17 cellular contexts compared by ENCODE assay signal in genomic region chr2:82256983-82257382, GRCh38.
"Had no signal": no experiment of that assay in that cellular context is flagged by ENCODE, and none has a peak within 500 bp of the region (broad histone marks: within the 10 kb centered on the region; RNA-seq: fewer than 3 reads in every experiment).

No MANE protein-coding gene starts in this region.

- H2AFZ ChIP-seq: hepatocyte had no signal

- H3K9me3 ChIP-seq: psoas muscle, thyroid gland had no signal

- H3K79me2 ChIP-seq: hepatocyte had no signal

- H3K27ac ChIP-seq: coronary artery, hepatocyte, psoas muscle, suprapubic skin, thyroid gland had no signal

- H3K36me3 ChIP-seq: suprapubic skin, thyroid gland had no signal

- DNase-seq: effector CD4-positive, alpha-beta T cell; foreskin melanocyte; kidney glomerular epithelial cell; mammary epithelial cell; retina; small intestine; stimulated activated CD4-positive, alpha-beta T cell treated with anti-CD3 and anti-CD28 coated beads, Interleukin-4, amount 100 ng/mL, for 1 hour; stimulated activated CD8-positive, alpha-beta memory T cell treated with anti-CD3 and anti-CD28 coated beads, Interleukin-4, amount 100 ng/mL, for 48 hours; stimulated activated naive CD8-positive, alpha-beta T cell treated with anti-CD3 and anti-CD28 coated beads, Interleukin-15, Interleukin-2, amounts not matched to agents 100 U/mL and 50 U/mL, for 24 hours; thyroid gland had no signal

- H3K27me3 ChIP-seq: hepatocyte, suprapubic skin, thyroid gland had no signal

- H3K4me2 ChIP-seq: hepatocyte had no signal

- H3K4me1 ChIP-seq: psoas muscle, suprapubic skin, thyroid gland had no signal

- H3K4me3 ChIP-seq: coronary artery, hepatocyte, psoas muscle, suprapubic skin, thyroid gland had no signal

- ATAC-seq: natural killer cell treated with Interleukin-12 subunit alpha and Interleukin-12 subunit beta and Interleukin-15 and Interleukin-18, amount 100 ng/mL, for 72 hours; psoas muscle; sciatic nerve; stimulated activated effector memory CD8-positive, alpha-beta T cell treated with anti-CD3 and anti-CD28 coated beads, Interleukin-12 subunit alpha, Interleukin-12 subunit beta, amount 100 ng/mL, for 72 hours; stimulated activated naive CD8-positive, alpha-beta T cell treated with anti-CD3 and anti-CD28 coated beads, Interleukin-15, Interleukin-2, amounts not matched to agents 100 U/mL and 50 U/mL, for 24 hours had no signal
